1 cellular context compared by ENCODE assay signal in the genomic region with DNA sequence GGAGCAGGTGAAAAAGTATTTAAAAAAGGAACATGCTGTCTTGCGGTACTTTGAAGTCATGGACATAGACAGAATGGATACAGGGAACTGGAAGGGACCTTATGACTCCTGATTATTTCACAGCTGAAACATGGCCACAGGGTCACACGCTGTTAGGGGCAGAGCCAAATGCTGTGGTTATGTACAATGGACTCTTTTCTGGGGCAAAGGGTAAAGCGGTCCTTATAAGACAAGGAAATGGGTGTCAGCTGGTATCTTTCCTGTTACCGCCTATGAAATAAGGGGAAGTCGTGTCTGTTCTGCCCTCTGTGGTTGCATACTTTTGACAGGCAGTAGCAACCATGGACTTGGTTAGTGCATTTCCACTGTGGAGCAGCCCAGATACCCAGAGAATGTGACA.
TF ChIP-seq lines count a peak whose summit lies in the region.

No MANE protein-coding gene starts in this region.

TF ChIP-seq in GM23338, 12 proteins besides CTCF, POLR2A, EP300 and RAD21 (continued from another document):
- no peak for TF ChIP-seq ZNF462 (CRISPR knock-in tag; IDR thresholded peaks at IDR 0.05)
- no peak for TF ChIP-seq NANOG (IDR thresholded peaks at IDR 0.05; ENCODE audit: borderline replicate concordance)
- TF ChIP-seq JUNB (IDR thresholded peaks at IDR 0.05; ENCODE audit: unreplicated experiment): no peak
- no peak for TF ChIP-seq CREB1 (CRISPR knock-in tag; IDR thresholded peaks at IDR 0.05; ENCODE audit: low read depth)
- no peak for TF ChIP-seq EZH2phosphoT487 (IDR thresholded peaks at IDR 0.05; ENCODE audit: unreplicated experiment)
- no peak for TF ChIP-seq ZNF331 (CRISPR knock-in tag; IDR thresholded peaks at IDR 0.05; ENCODE audit: low read depth)
- no peak for TF ChIP-seq ZNF114 (CRISPR knock-in tag; IDR thresholded peaks at IDR 0.05)
